In the genomic region with DNA sequence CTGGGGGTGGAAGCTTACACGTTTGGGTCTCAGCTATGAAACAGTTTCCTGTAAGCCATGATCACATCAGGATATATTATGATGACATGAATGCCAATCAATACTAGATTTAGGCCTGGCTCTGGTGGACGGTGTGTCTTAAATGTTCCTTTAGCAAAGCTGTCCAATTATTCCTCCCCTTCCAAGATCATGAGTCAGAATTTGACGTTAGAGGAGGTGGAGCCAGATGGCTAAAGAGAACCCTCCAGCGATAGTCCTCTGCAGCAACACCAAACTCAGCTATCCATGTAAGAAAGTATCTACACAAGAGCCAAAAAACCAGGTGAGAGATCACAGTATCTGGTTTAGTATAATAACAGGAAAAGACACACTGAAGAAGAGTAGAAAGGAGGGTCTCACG, we compare ENCODE assay signal across 13 cellular contexts. TPM values are rescaled to one million over a fixed set of nuclear protein-coding genes. Genes with fewer than 3 reads are reported as not detected.
DNase-seq lines count a peak whose midpoint lies in the region; ATAC-seq and TF ChIP-seq lines count a peak whose summit lies in the region.
"Had no signal": no experiment of that assay in that cellular context is flagged by ENCODE, and none has a peak within 500 bp of the region (broad histone marks: within the 10 kb centered on the region; RNA-seq: fewer than 3 reads in every experiment).

No MANE protein-coding gene starts in this region.

- peaks cover 80% of the 10 kb centered on the region for H3K36me3 Mint-ChIP-seq in activated T-cell treated with anti-CD3 and anti-CD28 coated beads, Interleukin-2, amount 50 U/mL, for 24 hours (ENCODE audit: low read depth)
- H3K36me3 Mint-ChIP-seq in activated T-cell treated with anti-CD3 and anti-CD28 coated beads, Interleukin-2, amount 50 U/mL, for 4 hours (ENCODE audit: insufficient read depth), result peaks cover 25% of the 10 kb centered on the region

- peaks cover 3% of the 10 kb centered on the region for H3K9me3 Mint-ChIP-seq in activated T-cell treated with anti-CD3 and anti-CD28 coated beads, Interleukin-2, amount 50 U/mL, for 24 hours
- peaks cover 3% of the 10 kb centered on the region for H3K9me3 Mint-ChIP-seq in activated T-cell treated with anti-CD3 and anti-CD28 coated beads, Interleukin-2, amount 50 U/mL, for 4 hours

- H3K9me3 ChIP-seq in adipocyte (ENCODE audit: control insufficient read depth, low read length) (no peaks in the 10 kb centered on the region), gastroesophageal sphincter (no peaks in the 10 kb centered on the region)
- H3K9me3 ChIP-seq: A549 had no signal

- H3K27me3 ChIP-seq in adipocyte (replicated peaks; ENCODE audit: control insufficient read depth, insufficient read depth, low read length) (no peaks in the 10 kb centered on the region), gastroesophageal sphincter (no peaks in the 10 kb centered on the region)
- H3K27me3 ChIP-seq: foreskin keratinocyte had no signal

- no peak for TF ChIP-seq POLR2A in gastroesophageal sphincter (IDR thresholded peaks at IDR 0.05)

- TF ChIP-seq EP300 in gastroesophageal sphincter (IDR thresholded peaks at IDR 0.05), result no peak

- no peak overlapping the region for H3K4me3 Mint-ChIP-seq in activated T-cell treated with anti-CD3 and anti-CD28 coated beads, Interleukin-2, amount 50 U/mL, for 24 hours
- H3K4me3 Mint-ChIP-seq in activated T-cell treated with anti-CD3 and anti-CD28 coated beads, Interleukin-2, amount 50 U/mL, for 4 hours, result no peak overlapping the region

- peaks cover 12% of the 10 kb centered on the region for H3K4me1 ChIP-seq in adipocyte (ENCODE audit: control insufficient read depth, insufficient read depth, low read length)
- peaks cover 0 to 37% (median 0%) of the 10 kb centered on the region in 3 donors for H3K4me1 ChIP-seq in gastroesophageal sphincter
- H3K4me1 ChIP-seq: A549, foreskin keratinocyte had no signal

- peak overlapping the region; percentile 22 for H3K27ac Mint-ChIP-seq in activated T-cell treated with anti-CD3 and anti-CD28 coated beads, Interleukin-2, amount 50 U/mL, for 24 hours

- ATAC-seq in activated T-cell treated with anti-CD3 and anti-CD28 coated beads, Interleukin-2, amount 50 U/mL, for 4 hours, result no peak
- ATAC-seq in gastroesophageal sphincter (peak; percentile 38), HG03280 (IDR thresholded peaks at IDR 0.05; ENCODE audit: unreplicated experiment) (no peak)

- H3K4me3 ChIP-seq in adipocyte (ENCODE audit: low read length) (no peak overlapping the region), gastroesophageal sphincter (no peak overlapping the region)
- H3K4me3 ChIP-seq: A549, GM12878 had no signal

- H3K27me3 Mint-ChIP-seq in activated T-cell treated with anti-CD3 and anti-CD28 coated beads, Interleukin-2, amount 50 U/mL, for 24 hours, result no peaks in the 10 kb centered on the region
- no peaks in the 10 kb centered on the region for H3K27me3 Mint-ChIP-seq in activated T-cell treated with anti-CD3 and anti-CD28 coated beads, Interleukin-2, amount 50 U/mL, for 4 hours (ENCODE audit: low read depth)

- H3K9ac ChIP-seq in adipocyte (ENCODE audit: low read length), result no peak overlapping the region

- H3K36me3 ChIP-seq in adipocyte (ENCODE audit: control insufficient read depth, insufficient read depth, low read length, severe bottlenecking), result peaks cover 31% of the 10 kb centered on the region
- peaks cover 0 to 49% of the 10 kb centered on the region in 2 donors for H3K36me3 ChIP-seq in gastroesophageal sphincter

- peak overlapping the region in 2 of 4 donors; percentile 4 to 45 for H3K27ac ChIP-seq in gastroesophageal sphincter
- H3K27ac ChIP-seq in substantia nigra (ENCODE audit: low read depth, low read length, poor library complexity, severe bottlenecking), result peak overlapping the region; percentile 51
- H3K27ac ChIP-seq: A549, foreskin keratinocyte had no signal

- no peak for DNase-seq in activated T-cell treated with anti-CD3 and anti-CD28 coated beads, Interleukin-2, amount 50 U/mL, for 24 hours
- no peak for DNase-seq in activated T-cell treated with anti-CD3 and anti-CD28 coated beads, Interleukin-2, amount 50 U/mL, for 4 hours
- DNase-seq in adipocyte (ENCODE audit: low read depth) (peak; percentile 43), substantia nigra (lab: John Stamatoyannopoulos, UW) (no peak), cerebellum (ENCODE audit: low spot score) (no peak), kidney glomerular epithelial cell (lab: John Stamatoyannopoulos, UW) (no peak)
- DNase-seq: caudate nucleus, NCI-H82 had no signal

- TF ChIP-seq CTCF in gastroesophageal sphincter (IDR thresholded peaks at IDR 0.05), result no peak

- no peaks in the 10 kb centered on the region for H3K4me1 Mint-ChIP-seq in activated T-cell treated with anti-CD3 and anti-CD28 coated beads, Interleukin-2, amount 50 U/mL, for 24 hours (ENCODE audit: low read depth)
- H3K4me1 Mint-ChIP-seq in activated T-cell treated with anti-CD3 and anti-CD28 coated beads, Interleukin-2, amount 50 U/mL, for 4 hours (ENCODE audit: low read depth), result no peaks in the 10 kb centered on the region

- 58 to 68% methylated on average over 3 of the region's 5 CpGs for WGBS in gastroesophageal sphincter (ENCODE audit: low coverage in 1 of 2), 2 donors

RNA-seq across cellular contexts. Expression of a gene that starts 47.8 kb away (rescaled TPM):
- total RNA-seq in activated T-cell treated with anti-CD3 and anti-CD28 coated beads, Interleukin-2, amount 50 U/mL, for 4 hours, result 10 to 100 TPM; 13.2 to 16.4 (median 14.9) TPM
- total RNA-seq in gastroesophageal sphincter, result 1 to 10 TPM; 2.8 to 6.0 (median 3.4) TPM
- total RNA-seq in cerebellum, result 17.2 TPM
